Comparison of ENCODE assay signal across 28 cellular contexts in the genomic region with DNA sequence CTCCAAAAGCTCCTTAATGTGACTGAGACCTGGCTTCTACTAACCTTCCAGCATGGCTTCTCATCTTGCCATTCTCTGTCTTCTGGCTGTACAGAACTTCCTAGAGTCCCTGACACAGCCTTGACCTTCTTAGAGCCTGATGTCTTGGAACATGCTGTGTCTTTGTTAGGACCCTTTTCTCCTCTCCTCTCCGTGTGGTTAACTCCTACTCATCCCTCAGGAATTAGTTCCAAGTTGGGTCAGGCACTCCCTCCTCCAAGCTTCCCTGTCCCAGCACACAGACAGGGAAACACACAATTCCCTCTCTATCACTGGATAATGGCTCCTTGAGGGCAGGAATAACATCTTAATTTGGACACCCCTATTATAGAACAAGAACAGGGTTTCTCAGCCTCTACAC.
DNase-seq lines count a peak whose midpoint lies in the region; ATAC-seq, FAIRE-seq and TF ChIP-seq lines count a peak whose summit lies in the region.
"Had no signal": no experiment of that assay in that cellular context is flagged by ENCODE, and none has a peak within 500 bp of the region (broad histone marks: within the 10 kb centered on the region; RNA-seq: fewer than 3 reads in every experiment).

No MANE protein-coding gene starts in this region.

- no peaks in the 10 kb centered on the region for H3K79me2 ChIP-seq in fibroblast of lung (ENCODE audit: control insufficient read depth, insufficient read depth, low read length)

- 4% methylated on average over 1 of the region's 1 CpG for WGBS in mesenchymal stem cell
- 50 to 65% methylated on average over 1 of the region's 1 CpG for WGBS in pancreas, 2 donors

- H3K36me3 ChIP-seq in fibroblast of lung (ENCODE audit: control insufficient read depth, insufficient read depth, low read length) (no peaks in the 10 kb centered on the region), mesenchymal stem cell (ENCODE audit: control insufficient read depth in 1 of 2, insufficient read depth in 2 of 2, low read depth in 1 of 2, low read length in 2 of 2) (no peaks in the 10 kb centered on the region), pancreas (no peaks in the 10 kb centered on the region)
- H3K36me3 ChIP-seq: esophagus muscularis mucosa, heart right ventricle, vagina had no signal

- no peak for TF ChIP-seq CTCF in fibroblast of lung (conservative IDR thresholded peaks at IDR 0.05 in 1 of 2, IDR thresholded peaks at IDR 0.05 in 1 of 2; ENCODE audit: low read depth in 1 of 2, low read length in 2 of 2)
- no peak for TF ChIP-seq CTCF in pancreas (IDR thresholded peaks at IDR 0.05)

- H3K4ac ChIP-seq in mesenchymal stem cell (ENCODE audit: low read depth in 1 of 2, low read length in 2 of 2) = no peak overlapping the region

- no peak overlapping the region for H3K4me2 ChIP-seq in fibroblast of lung (ENCODE audit: extremely low read depth, insufficient read depth, low read length)
- H3K4me2 ChIP-seq in mesenchymal stem cell (ENCODE audit: low read length, poor library complexity, severe bottlenecking) = no peak overlapping the region

- no peak overlapping the region for H3K4me3 ChIP-seq in fibroblast of lung (replicated peaks in 1 of 4; ENCODE audit: control extremely low read depth in 1 of 4, insufficient read depth in 1 of 4, low read depth in 3 of 4, low read length in 4 of 4)
- no peak overlapping the region for H3K4me3 ChIP-seq in mesenchymal stem cell (ENCODE audit: insufficient read depth in 1 of 2, low read depth in 1 of 2, low read length in 2 of 2)
- H3K4me3 ChIP-seq in pancreas = no peak overlapping the region
- H3K4me3 ChIP-seq: body of pancreas, esophagus muscularis mucosa, heart right ventricle, testis, vagina had no signal

- peak overlapping the region; percentile 28 to 37 for H3K18ac ChIP-seq in mesenchymal stem cell (ENCODE audit: low read depth in 1 of 2, low read length in 2 of 2)

- no peaks in the 10 kb centered on the region for H3K9me3 ChIP-seq in fibroblast of lung (ENCODE audit: control insufficient read depth, insufficient read depth, low read depth, low read length)
- no peaks in the 10 kb centered on the region for H3K9me3 ChIP-seq in mesenchymal stem cell (ENCODE audit: control insufficient read depth, low read length)
- no peaks in the 10 kb centered on the region for H3K9me3 ChIP-seq in pancreas
- H3K9me3 ChIP-seq: body of pancreas, esophagus muscularis mucosa, testis, vagina had no signal

- H3K9ac ChIP-seq in fibroblast of lung (ENCODE audit: insufficient read depth, low read length) (no peak overlapping the region), mesenchymal stem cell (ENCODE audit: low read length) (no peak overlapping the region)

- H2AK5ac ChIP-seq in mesenchymal stem cell (ENCODE audit: low read length, severe bottlenecking) = no peak overlapping the region

- no peak overlapping the region for H3K23ac ChIP-seq in mesenchymal stem cell (ENCODE audit: low read length in 2 of 2)

- no peaks in the 10 kb centered on the region for H3K27me3 ChIP-seq in fibroblast of lung (ENCODE audit: control insufficient read depth, insufficient read depth, low read length)
- no peaks in the 10 kb centered on the region for H3K27me3 ChIP-seq in mesenchymal stem cell (ENCODE audit: control insufficient read depth in 1 of 2, insufficient read depth in 1 of 2, low read length in 2 of 2)
- no peaks in the 10 kb centered on the region for H3K27me3 ChIP-seq in pancreas
- H3K27me3 ChIP-seq: body of pancreas, esophagus muscularis mucosa, heart right ventricle, testis, vagina had no signal

- H3K4me1 ChIP-seq in fibroblast of lung (ENCODE audit: control insufficient read depth, extremely low read depth, insufficient read depth, low read length) (peaks cover 3% of the 10 kb centered on the region), mesenchymal stem cell (ENCODE audit: control insufficient read depth, insufficient read depth, low read depth, low read length) (no peaks in the 10 kb centered on the region), pancreas (no peaks in the 10 kb centered on the region)
- H3K4me1 ChIP-seq: body of pancreas, esophagus muscularis mucosa, heart right ventricle, vagina had no signal

- peak overlapping the region; percentile 49 to 56 for H2BK12ac ChIP-seq in mesenchymal stem cell (ENCODE audit: low read length in 2 of 2)

- H2BK5ac ChIP-seq in mesenchymal stem cell (ENCODE audit: low read depth, low read length, poor library complexity, severe bottlenecking) = no peak overlapping the region

- DNase-seq in Daoy (ENCODE audit: low read depth) = peak; percentile 9
- DNase-seq in M059J (ENCODE audit: low read depth) = peak; percentile 71
- peak; percentile 53 to 76 for DNase-seq in fibroblast of lung (ENCODE audit: low read depth in 2 of 2)
- peak; percentile 59 for DNase-seq in mesenchymal stem cell
- no peak for DNase-seq in central memory CD4-positive, alpha-beta T cell
- no peak for DNase-seq in pancreas
- DNase-seq: activated B cell treated with CpG ODN at 0.5 μM for 24 hours; activated CD4-positive, alpha-beta memory T cell treated with anti-CD3 and anti-CD28 coated beads for 36 hours; activated effector memory CD4-positive, alpha-beta T cell treated with Interleukin-2 at 50 U/mL for 16 hours; activated naive CD8-positive, alpha-beta T cell treated with anti-CD3 and anti-CD28 coated beads, Interleukin-2, amount 10 ng/mL, durations not matched to agents 7 days and 5 days; body of pancreas; CD4-positive, alpha-beta memory T cell; effector memory CD8-positive, alpha-beta T cell; heart right ventricle; left ventricle myocardium superior; NCI-H1417; NCI-H2107; NCI-H510A treated with DMSO at 0.1 percent for 48 hours; stimulated activated CD4-positive, alpha-beta T cell treated with anti-CD3 and anti-CD28 coated beads, Interleukin-1b, Interleukin-23, amount 100 ng/mL, for 48 hours; testis had no signal

- intact Hi-C loops in pancreas (cut with DNase I) = no loop called here

- H2BK120ac ChIP-seq in mesenchymal stem cell (ENCODE audit: low read depth, low read length) = no peak overlapping the region

- ATAC-seq in HG03095 (IDR thresholded peaks at IDR 0.05; ENCODE audit: unreplicated experiment) (no peak), pancreas (no peak), GM21717 (IDR thresholded peaks at IDR 0.05; ENCODE audit: unreplicated experiment) (no peak)
- ATAC-seq: body of pancreas; effector memory CD8-positive, alpha-beta T cell; heart right ventricle; left ventricle myocardium superior; stimulated activated effector memory CD8-positive, alpha-beta T cell treated with anti-CD3 and anti-CD28 coated beads, Interleukin-12 subunit alpha, Interleukin-12 subunit beta, amount 100 ng/mL, for 72 hours had no signal

- no peak overlapping the region for H2BK15ac ChIP-seq in mesenchymal stem cell (ENCODE audit: low read depth, poor library complexity, severe bottlenecking)

- FAIRE-seq in pancreas (lab: Jason Lieb, UNC) = no peak
- FAIRE-seq: colon, GM12892 had no signal

- H3K27ac ChIP-seq in fibroblast of lung (ENCODE audit: insufficient read depth, low read length) (no peak overlapping the region), mesenchymal stem cell (ENCODE audit: low read length, poor library complexity, severe bottlenecking) (no peak overlapping the region), pancreas (no peak overlapping the region)
- H3K27ac ChIP-seq: body of pancreas, esophagus muscularis mucosa, heart right ventricle, HL-60, testis, vagina had no signal

- peak overlapping the region; percentile 5 for H2AFZ ChIP-seq in fibroblast of lung (ENCODE audit: low read length)
- H2AFZ ChIP-seq in mesenchymal stem cell (ENCODE audit: low read depth, low read length) = no peak overlapping the region

- no peak overlapping the region for H3K14ac ChIP-seq in mesenchymal stem cell (ENCODE audit: low read length in 2 of 2)

- H4K8ac ChIP-seq in mesenchymal stem cell (ENCODE audit: low read length) = peak overlapping the region; percentile 63

- H4K91ac ChIP-seq in mesenchymal stem cell (ENCODE audit: low read length) = no peak overlapping the region

- no peaks in the 10 kb centered on the region for H4K20me1 ChIP-seq in fibroblast of lung (ENCODE audit: control insufficient read depth, extremely low read depth, insufficient read depth, low read length)

- no peaks in the 10 kb centered on the region for H3K79me1 ChIP-seq in mesenchymal stem cell (replicated peaks; ENCODE audit: low read length, poor library complexity, severe bottlenecking)

Comparison
In these comparisons a context has a peak if more than half of its experiments do, and no peak if none do; other contexts are left out.
1. DNase-seq: peak in Daoy (single experiment), M059J (single experiment), fibroblast of lung (2 of 2) and mesenchymal stem cell (single experiment); none in central memory CD4-positive, alpha-beta T cell (single experiment) and pancreas (0 of 6).